In genomic region chr6:4336084-4336483, GRCh38 we compare ENCODE assay signal across 13 cellular contexts.
DNase-seq lines count a peak whose midpoint lies in the region; ATAC-seq and TF ChIP-seq lines count a peak whose summit lies in the region.
"Had no signal": no experiment of that assay in that cellular context is flagged by ENCODE, and none has a peak within 500 bp of the region (broad histone marks: within the 10 kb centered on the region; RNA-seq: fewer than 3 reads in every experiment).

No MANE protein-coding gene starts in this region.

- H3K4me1 Mint-ChIP-seq in naive B cell = peaks cover 0 to 10% (median 7%) of the 10 kb centered on the region in 3 donors
- H3K4me1 Mint-ChIP-seq: CD8-positive, alpha-beta memory T cell had no signal

- DNase-seq in naive B cell (no peak), hypothalamus (lab: John Stamatoyannopoulos, UW) (no peak), amniotic stem cell (lab: John Stamatoyannopoulos, UW) (no peak)
- DNase-seq: CD8-positive, alpha-beta memory T cell; DMS 273 treated with DMSO at 0.1 percent for 48 hours; GOT3; H9 had no signal

- peaks cover 0 to 3% (median 0%) of the 10 kb centered on the region in 7 donors for H3K9me3 Mint-ChIP-seq in naive B cell
- H3K9me3 Mint-ChIP-seq: CD8-positive, alpha-beta memory T cell had no signal

- H3K9me3 ChIP-seq in OCI-LY3 (ENCODE audit: insufficient read depth, low read length) = peaks cover 13% of the 10 kb centered on the region
- H3K9me3 ChIP-seq: A549 had no signal

- TF ChIP-seq CTCF in OCI-LY3 (IDR thresholded peaks at IDR 0.05; ENCODE audit: low read depth, low read length) = no peak

- peak overlapping the region in 2 of 6 donors; percentile 40 to 82 for H3K27ac Mint-ChIP-seq in naive B cell
- H3K27ac Mint-ChIP-seq: CD14-positive monocyte; CD8-positive, alpha-beta memory T cell; H9 had no signal

- no peaks in the 10 kb centered on the region for H3K27me3 ChIP-seq in OCI-LY3 (ENCODE audit: low read depth, low read length)

- peak overlapping the region; percentile 66 for H3K4me2 ChIP-seq in OCI-LY3 (ENCODE audit: low read length)
- H3K4me2 ChIP-seq: A549 had no signal

- no peak overlapping the region; the same call in 1 of the 2 replicates for H2AFZ ChIP-seq in OCI-LY3 (ENCODE audit: low read depth, low read length)

- peak overlapping the region; percentile 97 for H3K27ac ChIP-seq in OCI-LY3 (ENCODE audit: low read length)
- H3K27ac ChIP-seq: A549 had no signal

- peaks cover 23 to 25% (median 25%) of the 10 kb centered on the region in 3 donors for H3K27me3 Mint-ChIP-seq in naive B cell

- peaks cover 17% of the 10 kb centered on the region for H3K36me3 ChIP-seq in OCI-LY3 (replicated peaks; ENCODE audit: low read depth, low read length)

- peak overlapping the region; percentile 73 for H3K9ac ChIP-seq in OCI-LY3 (ENCODE audit: low read length)

- H3K4me1 ChIP-seq in OCI-LY3 (ENCODE audit: low read length) = peaks cover 36% of the 10 kb centered on the region
- H3K4me1 ChIP-seq: A549 had no signal

- H3K79me2 ChIP-seq in OCI-LY3 (ENCODE audit: low read length) = no peaks in the 10 kb centered on the region

- no peaks in the 10 kb centered on the region for H4K20me1 ChIP-seq in OCI-LY3 (ENCODE audit: insufficient read depth, low read length)

- no peaks in the 10 kb centered on the region for H3K36me3 Mint-ChIP-seq in naive B cell
- H3K36me3 Mint-ChIP-seq: CD14-positive monocyte; CD8-positive, alpha-beta memory T cell had no signal

- H3K4me3 ChIP-seq in OCI-LY3 (ENCODE audit: low read length) = peak overlapping the region; percentile 38
- H3K4me3 ChIP-seq: A549, GM12878 had no signal

- ATAC-seq in HG02884 (IDR thresholded peaks at IDR 0.05; ENCODE audit: unreplicated experiment) = peak; percentile 47
- ATAC-seq in naive B cell (ENCODE audit: low read depth in 2 of 2) = peak; percentile 40 to 51
- ATAC-seq in GM19023 (IDR thresholded peaks at IDR 0.05; ENCODE audit: unreplicated experiment) = no peak
- ATAC-seq: A549, GM12878 had no signal

- no peak overlapping the region for H3K4me3 Mint-ChIP-seq in naive B cell
- H3K4me3 Mint-ChIP-seq: CD14-positive monocyte; CD8-positive, alpha-beta memory T cell; H9 had no signal
